In the genomic region with DNA sequence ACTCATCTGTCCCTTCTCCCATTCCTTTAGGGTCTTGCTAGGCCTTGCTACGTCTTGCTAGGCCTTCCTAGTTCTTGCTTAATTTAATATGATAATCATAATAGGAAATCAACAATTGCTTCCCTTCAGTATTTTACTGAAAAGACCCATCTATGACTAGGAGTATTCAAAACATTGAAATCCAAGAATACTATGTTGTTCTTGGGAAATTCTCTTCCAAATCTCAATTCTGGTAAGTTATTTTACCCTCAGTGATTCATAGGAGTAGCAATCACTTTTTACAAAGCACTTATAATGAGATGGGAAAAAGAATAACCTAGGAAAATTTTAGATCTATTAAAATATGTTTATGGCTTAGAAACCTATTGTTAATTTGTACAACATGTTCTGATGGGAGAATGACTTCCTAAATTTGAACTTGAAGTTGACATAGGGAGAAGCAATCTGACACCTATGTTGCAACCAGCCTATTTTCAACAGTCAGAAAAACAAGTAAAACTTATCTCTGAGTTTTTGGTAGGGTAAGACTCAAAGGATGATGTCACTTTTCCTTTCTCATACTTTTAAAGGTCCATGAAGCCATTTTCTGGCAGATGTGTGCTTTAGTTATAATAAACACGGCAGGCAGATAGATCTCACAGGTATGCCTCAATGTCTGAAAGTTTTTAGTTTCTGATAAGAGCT, we compare ENCODE assay signal across 2 cellular contexts.
TF ChIP-seq lines count a peak whose summit lies in the region.

No MANE protein-coding gene starts in this region.

TF ChIP-seq in IMR-90, 13 proteins besides CTCF, POLR2A, EP300 and RAD21:
- no peak for TF ChIP-seq MAZ (IDR thresholded peaks at IDR 0.05; ENCODE audit: borderline replicate concordance, low read depth, low read length)
- peak; percentile 85 for TF ChIP-seq CEBPB (IDR thresholded peaks at IDR 0.05; ENCODE audit: low read depth, low read length)

TF ChIP-seq in GM23338, 12 proteins besides CTCF, POLR2A, EP300 and RAD21:
- TF ChIP-seq, protein P1, sequence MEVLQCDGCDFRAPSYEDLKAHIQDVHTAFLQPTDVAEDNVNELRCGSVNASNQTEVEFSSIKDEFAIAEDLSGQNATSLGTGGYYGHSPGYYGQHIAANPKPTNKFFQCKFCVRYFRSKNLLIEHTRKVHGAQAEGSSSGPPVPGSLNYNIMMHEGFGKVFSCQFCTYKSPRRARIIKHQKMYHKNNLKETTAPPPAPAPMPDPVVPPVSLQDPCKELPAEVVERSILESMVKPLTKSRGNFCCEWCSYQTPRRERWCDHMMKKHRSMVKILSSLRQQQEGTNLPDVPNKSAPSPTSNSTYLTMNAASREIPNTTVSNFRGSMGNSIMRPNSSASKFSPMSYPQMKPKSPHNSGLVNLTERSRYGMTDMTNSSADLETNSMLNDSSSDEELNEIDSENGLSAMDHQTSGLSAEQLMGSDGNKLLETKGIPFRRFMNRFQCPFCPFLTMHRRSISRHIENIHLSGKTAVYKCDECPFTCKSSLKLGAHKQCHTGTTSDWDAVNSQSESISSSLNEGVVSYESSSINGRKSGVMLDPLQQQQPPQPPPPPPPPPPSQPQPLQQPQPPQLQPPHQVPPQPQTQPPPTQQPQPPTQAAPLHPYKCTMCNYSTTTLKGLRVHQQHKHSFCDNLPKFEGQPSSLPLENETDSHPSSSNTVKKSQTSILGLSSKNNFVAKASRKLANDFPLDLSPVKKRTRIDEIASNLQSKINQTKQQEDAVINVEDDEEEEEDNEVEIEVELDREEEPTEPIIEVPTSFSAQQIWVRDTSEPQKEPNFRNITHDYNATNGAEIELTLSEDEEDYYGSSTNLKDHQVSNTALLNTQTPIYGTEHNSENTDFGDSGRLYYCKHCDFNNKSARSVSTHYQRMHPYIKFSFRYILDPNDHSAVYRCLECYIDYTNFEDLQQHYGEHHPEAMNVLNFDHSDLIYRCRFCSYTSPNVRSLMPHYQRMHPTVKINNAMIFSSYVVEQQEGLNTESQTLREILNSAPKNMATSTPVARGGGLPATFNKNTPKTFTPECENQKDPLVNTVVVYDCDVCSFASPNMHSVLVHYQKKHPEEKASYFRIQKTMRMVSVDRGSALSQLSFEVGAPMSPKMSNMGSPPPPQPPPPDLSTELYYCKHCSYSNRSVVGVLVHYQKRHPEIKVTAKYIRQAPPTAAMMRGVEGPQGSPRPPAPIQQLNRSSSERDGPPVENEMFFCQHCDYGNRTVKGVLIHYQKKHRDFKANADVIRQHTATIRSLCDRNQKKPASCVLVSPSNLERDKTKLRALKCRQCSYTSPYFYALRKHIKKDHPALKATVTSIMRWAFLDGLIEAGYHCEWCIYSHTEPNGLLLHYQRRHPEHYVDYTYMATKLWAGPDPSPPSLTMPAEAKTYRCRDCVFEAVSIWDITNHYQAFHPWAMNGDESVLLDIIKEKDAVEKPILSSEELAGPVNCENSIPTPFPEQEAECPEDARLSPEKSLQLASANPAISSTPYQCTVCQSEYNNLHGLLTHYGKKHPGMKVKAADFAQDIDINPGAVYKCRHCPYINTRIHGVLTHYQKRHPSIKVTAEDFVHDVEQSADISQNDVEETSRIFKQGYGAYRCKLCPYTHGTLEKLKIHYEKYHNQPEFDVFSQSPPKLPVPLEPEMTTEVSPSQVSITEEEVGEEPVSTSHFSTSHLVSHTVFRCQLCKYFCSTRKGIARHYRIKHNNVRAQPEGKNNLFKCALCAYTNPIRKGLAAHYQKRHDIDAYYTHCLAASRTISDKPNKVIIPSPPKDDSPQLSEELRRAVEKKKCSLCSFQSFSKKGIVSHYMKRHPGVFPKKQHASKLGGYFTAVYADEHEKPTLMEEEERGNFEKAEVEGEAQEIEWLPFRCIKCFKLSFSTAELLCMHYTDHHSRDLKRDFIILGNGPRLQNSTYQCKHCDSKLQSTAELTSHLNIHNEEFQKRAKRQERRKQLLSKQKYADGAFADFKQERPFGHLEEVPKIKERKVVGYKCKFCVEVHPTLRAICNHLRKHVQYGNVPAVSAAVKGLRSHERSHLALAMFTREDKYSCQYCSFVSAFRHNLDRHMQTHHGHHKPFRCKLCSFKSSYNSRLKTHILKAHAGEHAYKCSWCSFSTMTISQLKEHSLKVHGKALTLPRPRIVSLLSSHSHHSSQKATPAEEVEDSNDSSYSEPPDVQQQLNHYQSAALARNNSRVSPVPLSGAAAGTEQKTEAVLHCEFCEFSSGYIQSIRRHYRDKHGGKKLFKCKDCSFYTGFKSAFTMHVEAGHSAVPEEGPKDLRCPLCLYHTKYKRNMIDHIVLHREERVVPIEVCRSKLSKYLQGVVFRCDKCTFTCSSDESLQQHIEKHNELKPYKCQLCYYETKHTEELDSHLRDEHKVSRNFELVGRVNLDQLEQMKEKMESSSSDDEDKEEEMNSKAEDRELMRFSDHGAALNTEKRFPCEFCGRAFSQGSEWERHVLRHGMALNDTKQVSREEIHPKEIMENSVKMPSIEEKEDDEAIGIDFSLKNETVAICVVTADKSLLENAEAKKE (CRISPR knock-in tag; IDR thresholded peaks at IDR 0.05): no peak
- no peak for TF ChIP-seq EZH2 (IDR thresholded peaks at IDR 0.05; ENCODE audit: low read depth, unreplicated experiment)
- TF ChIP-seq STAT1 (IDR thresholded peaks at IDR 0.05; ENCODE audit: unreplicated experiment): no peak
- TF ChIP-seq ZNF114 (CRISPR knock-in tag; IDR thresholded peaks at IDR 0.05): no peak
- TF ChIP-seq, protein P2, sequence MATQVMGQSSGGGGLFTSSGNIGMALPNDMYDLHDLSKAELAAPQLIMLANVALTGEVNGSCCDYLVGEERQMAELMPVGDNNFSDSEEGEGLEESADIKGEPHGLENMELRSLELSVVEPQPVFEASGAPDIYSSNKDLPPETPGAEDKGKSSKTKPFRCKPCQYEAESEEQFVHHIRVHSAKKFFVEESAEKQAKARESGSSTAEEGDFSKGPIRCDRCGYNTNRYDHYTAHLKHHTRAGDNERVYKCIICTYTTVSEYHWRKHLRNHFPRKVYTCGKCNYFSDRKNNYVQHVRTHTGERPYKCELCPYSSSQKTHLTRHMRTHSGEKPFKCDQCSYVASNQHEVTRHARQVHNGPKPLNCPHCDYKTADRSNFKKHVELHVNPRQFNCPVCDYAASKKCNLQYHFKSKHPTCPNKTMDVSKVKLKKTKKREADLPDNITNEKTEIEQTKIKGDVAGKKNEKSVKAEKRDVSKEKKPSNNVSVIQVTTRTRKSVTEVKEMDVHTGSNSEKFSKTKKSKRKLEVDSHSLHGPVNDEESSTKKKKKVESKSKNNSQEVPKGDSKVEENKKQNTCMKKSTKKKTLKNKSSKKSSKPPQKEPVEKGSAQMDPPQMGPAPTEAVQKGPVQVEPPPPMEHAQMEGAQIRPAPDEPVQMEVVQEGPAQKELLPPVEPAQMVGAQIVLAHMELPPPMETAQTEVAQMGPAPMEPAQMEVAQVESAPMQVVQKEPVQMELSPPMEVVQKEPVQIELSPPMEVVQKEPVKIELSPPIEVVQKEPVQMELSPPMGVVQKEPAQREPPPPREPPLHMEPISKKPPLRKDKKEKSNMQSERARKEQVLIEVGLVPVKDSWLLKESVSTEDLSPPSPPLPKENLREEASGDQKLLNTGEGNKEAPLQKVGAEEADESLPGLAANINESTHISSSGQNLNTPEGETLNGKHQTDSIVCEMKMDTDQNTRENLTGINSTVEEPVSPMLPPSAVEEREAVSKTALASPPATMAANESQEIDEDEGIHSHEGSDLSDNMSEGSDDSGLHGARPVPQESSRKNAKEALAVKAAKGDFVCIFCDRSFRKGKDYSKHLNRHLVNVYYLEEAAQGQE (IDR thresholded peaks at IDR 0.05; ENCODE audit: unreplicated experiment): no peak
- TF ChIP-seq NANOG (IDR thresholded peaks at IDR 0.05; ENCODE audit: borderline replicate concordance): no peak
- TF ChIP-seq POLR2AphosphoS5 (IDR thresholded peaks at IDR 0.05; ENCODE audit: low read depth): no peak
- TF ChIP-seq JUNB (IDR thresholded peaks at IDR 0.05; ENCODE audit: unreplicated experiment): no peak
- no peak for TF ChIP-seq CREB1 (CRISPR knock-in tag; IDR thresholded peaks at IDR 0.05; ENCODE audit: low read depth)
- no peak for TF ChIP-seq ZNF331 (CRISPR knock-in tag; IDR thresholded peaks at IDR 0.05; ENCODE audit: low read depth)
- no peak for TF ChIP-seq ETS1 (IDR thresholded peaks at IDR 0.05)
- no peak for TF ChIP-seq EZH2phosphoT487 (IDR thresholded peaks at IDR 0.05; ENCODE audit: unreplicated experiment)
